Comparison of ENCODE assay signal across 22 cellular contexts in the genomic region with DNA sequence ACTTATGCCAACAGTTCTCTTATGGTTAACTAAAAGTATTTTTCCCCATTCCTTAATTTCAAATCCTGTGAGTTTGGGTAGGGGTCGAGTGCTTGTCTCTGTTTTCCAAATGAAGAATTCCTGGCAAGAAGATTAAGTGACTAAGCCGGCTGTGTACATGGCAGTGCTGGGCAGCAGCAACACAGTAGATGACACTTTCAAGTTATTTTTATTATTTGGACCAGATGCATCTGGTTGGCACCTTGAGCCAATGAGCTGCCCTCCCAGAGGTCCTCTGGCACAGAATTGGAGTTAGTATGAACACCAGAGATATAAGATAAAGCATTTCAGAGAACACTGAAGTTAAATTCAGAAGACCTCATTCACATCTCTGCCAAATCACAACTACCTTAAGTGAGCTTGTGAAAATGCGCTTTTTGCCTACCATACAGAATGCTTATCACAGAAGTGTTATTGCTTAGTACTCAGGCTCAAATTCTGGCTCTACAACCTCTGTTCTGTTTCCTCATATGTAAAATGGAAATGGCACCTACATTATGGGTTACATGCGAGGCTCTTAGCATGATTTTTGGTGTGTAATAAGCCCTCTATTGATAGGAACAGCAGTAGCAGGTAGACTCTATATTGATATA.
"Had no signal": no experiment of that assay in that cellular context is flagged by ENCODE, and none has a peak within 500 bp of the region (broad histone marks: within the 10 kb centered on the region; RNA-seq: fewer than 3 reads in every experiment).

No MANE protein-coding gene starts in this region.

- H3K27ac Mint-ChIP-seq: activated CD4-positive, alpha-beta T cell treated with anti-CD3 and anti-CD28 coated beads, Interleukin-2, amount 10 ng/mL, durations not matched to agents 7 days and 5 days; memory B cell; neural progenitor cell; stimulated activated memory B cell treated with anti-CD40 and anti-IgM and Interleukin-4, amounts not matched to agents 10 μg/mL and 1 μg/mL and 100 μg/mL, for 72 hours; type B pancreatic cell had no signal

- H3K4me3 ChIP-seq: breast epithelium, dorsolateral prefrontal cortex, neural progenitor cell, prostate gland, spleen, testis had no signal

- H3K4me1 ChIP-seq: breast epithelium, prostate gland, testis had no signal

- H3K27me3 Mint-ChIP-seq: activated CD4-positive, alpha-beta T cell treated with anti-CD3 and anti-CD28 coated beads, Interleukin-2, amount 10 ng/mL, durations not matched to agents 7 days and 5 days; memory B cell; naive B cell; stimulated activated memory B cell treated with anti-CD40 and anti-IgM and Interleukin-4, amounts not matched to agents 10 μg/mL and 1 μg/mL and 100 μg/mL, for 72 hours; type B pancreatic cell had no signal

- H3K4me3 Mint-ChIP-seq: activated CD4-positive, alpha-beta T cell treated with anti-CD3 and anti-CD28 coated beads, Interleukin-2, amount 10 ng/mL, durations not matched to agents 7 days and 5 days; memory B cell; naive B cell; neural progenitor cell; stimulated activated memory B cell treated with anti-CD40 and anti-IgM and Interleukin-4, amounts not matched to agents 10 μg/mL and 1 μg/mL and 100 μg/mL, for 72 hours; type B pancreatic cell had no signal

- H3K36me3 ChIP-seq: breast epithelium, neural progenitor cell, prostate gland had no signal

- DNase-seq: activated CD4-positive, alpha-beta T cell treated with anti-CD3 and anti-CD28 coated beads, Interleukin-2, amount 10 ng/mL, durations not matched to agents 7 days and 5 days; activated CD8-positive, alpha-beta memory T cell treated with anti-CD3 and anti-CD28 coated beads, Interleukin-2, amount 50 U/mL, for 4 hours; activated effector memory CD4-positive, alpha-beta T cell treated with anti-CD3 and anti-CD28 coated beads, Interleukin-2, amount 50 U/mL, for 16 hours; activated naive CD4-positive, alpha-beta T cell treated with anti-CD3 and anti-CD28 coated beads, Interleukin-2, amount 50 U/mL, for 16 hours; activated T-cell treated with anti-CD3 and anti-CD28 coated beads, Interleukin-2, amount 50 U/mL, for 48 hours; dorsolateral prefrontal cortex; foreskin melanocyte; head of caudate nucleus; naive B cell; spleen; stimulated activated CD4-positive, alpha-beta T cell treated with anti-CD3 and anti-CD28 coated beads, Interleukin-4, amount 100 ng/mL, for 4 hours; T-helper 1 cell; T-helper 9 cell; testis had no signal

- ATAC-seq: sciatic nerve; stimulated activated memory B cell treated with anti-CD40 and anti-IgM and Interleukin-4, amounts not matched to agents 10 μg/mL and 1 μg/mL and 100 μg/mL, for 72 hours had no signal

- H3K27ac ChIP-seq: breast epithelium, dorsolateral prefrontal cortex, epithelial cell of prostate, neural progenitor cell, prostate gland, spleen, testis had no signal

- H3K9ac ChIP-seq: neural progenitor cell had no signal

- H3K9me3 ChIP-seq: breast epithelium, prostate gland, spleen, testis had no signal

- H3K27me3 ChIP-seq: breast epithelium, dorsolateral prefrontal cortex, neural progenitor cell, spleen, testis had no signal
